Comparison of ENCODE assay signal across 23 cellular contexts in genomic region chr6:166055801-166056200, GRCh38.
"Had no signal": no experiment of that assay in that cellular context is flagged by ENCODE, and none has a peak within 500 bp of the region (broad histone marks: within the 10 kb centered on the region; RNA-seq: fewer than 3 reads in every experiment).

No MANE protein-coding gene starts in this region.

- DNase-seq: colonic mucosa; effector memory CD4-positive, alpha-beta T cell; erythroblast; esophagus squamous epithelium; head of caudate nucleus; mucosa of descending colon; naive thymus-derived CD4-positive, alpha-beta T cell; nucleus accumbens; ovary; stimulated activated CD4-positive, alpha-beta T cell treated with anti-CD3 and anti-CD28 coated beads, Interleukin-12 subunit alpha, Interleukin-12 subunit beta, amount 100 ng/mL, for 4 hours; stimulated activated CD4-positive, alpha-beta T cell treated with anti-CD3 and anti-CD28 coated beads, Interleukin-1b, Interleukin-23, amount 100 ng/mL, for 48 hours; stimulated activated CD4-positive, alpha-beta T cell treated with anti-CD3 and anti-CD28 coated beads, Interleukin-4, amount 100 ng/mL, for 1 hour; stimulated activated CD8-positive, alpha-beta memory T cell treated with anti-CD3 and anti-CD28 coated beads, Interleukin-4, amount 100 ng/mL, for 48 hours; stimulated activated naive CD4-positive, alpha-beta T cell treated with Interleukin-2 at 50 U/mL for 16 hours; stomach; tibial artery had no signal

- ATAC-seq: mucosa of descending colon; naive thymus-derived CD4-positive, alpha-beta T cell had no signal

- H3K4me3 Mint-ChIP-seq: central memory CD8-positive, alpha-beta T cell; dendritic cell treated with granulocyte-macrophage colony-stimulating factor and Interleukin-4, amounts not matched to agents 40 ng/mL and 50 ng/mL, for 4 days; memory B cell; mesothelial cell of epicardium; naive thymus-derived CD4-positive, alpha-beta T cell; nephron; type B pancreatic cell had no signal

- H3K27me3 Mint-ChIP-seq: dendritic cell treated with granulocyte-macrophage colony-stimulating factor and Interleukin-4, amounts not matched to agents 40 ng/mL and 50 ng/mL, for 4 days; progenitor cell of endocrine pancreas had no signal

- H3K27ac Mint-ChIP-seq: dendritic cell treated with granulocyte-macrophage colony-stimulating factor and Interleukin-4, amounts not matched to agents 40 ng/mL and 50 ng/mL, for 4 days; memory B cell; mesothelial cell of epicardium; naive thymus-derived CD4-positive, alpha-beta T cell; progenitor cell of endocrine pancreas; type B pancreatic cell had no signal

- H3K36me3 Mint-ChIP-seq: type B pancreatic cell had no signal

- H3K4me1 Mint-ChIP-seq: central memory CD8-positive, alpha-beta T cell; memory B cell; naive thymus-derived CD4-positive, alpha-beta T cell had no signal
